Comparison of ENCODE assay signal across 8 cellular contexts in genomic region chr17:36641877-36642845, GRCh38. TPM values are rescaled to one million over a fixed set of nuclear protein-coding genes. Genes with fewer than 3 reads are reported as not detected.
DNase-seq lines count a peak whose midpoint lies in the region; ATAC-seq and TF ChIP-seq lines count a peak whose summit lies in the region.

No MANE protein-coding gene starts in this region.

- POLR2A ChIA-PET in activated CD4-positive, alpha-beta T cell treated with anti-CD3 and anti-CD28 coated beads for 36 hours (lab: Charles Lee), result no interaction called here

- H3K27ac ChIP-seq in ascending aorta (no peak overlapping the region), thoracic aorta (no peak overlapping the region)

- H3K9me3 ChIP-seq in ascending aorta (no peaks in the 10 kb centered on the region), thoracic aorta (no peaks in the 10 kb centered on the region)

- intact Hi-C loops in activated CD4-positive, alpha-beta T cell treated with anti-CD3 and anti-CD28 coated beads for 36 hours (cut with DNase I, micrococcal nuclease), result no loop called here
- intact Hi-C loops in ascending aorta (cut with DNase I), result no loop called here

- peak; percentile 65 for ATAC-seq in activated CD4-positive, alpha-beta T cell treated with anti-CD3 and anti-CD28 coated beads for 36 hours
- no peak for ATAC-seq in thoracic aorta (ENCODE audit: insufficient number of reproducible peaks, low FRiP score, low read depth)

- peak overlapping the region; percentile 62 for H3K4me3 Mint-ChIP-seq in activated CD4-positive, alpha-beta T cell treated with anti-CD3 and anti-CD28 coated beads for 36 hours

- peaks cover 11% of the 10 kb centered on the region for H3K4me1 Mint-ChIP-seq in activated CD4-positive, alpha-beta T cell treated with anti-CD3 and anti-CD28 coated beads for 36 hours

- H3K4me3 ChIP-seq in ascending aorta (peak overlapping the region; percentile 44 to 63), thoracic aorta (peak overlapping the region; percentile 67)

- no peaks in the 10 kb centered on the region for H3K36me3 Mint-ChIP-seq in activated CD4-positive, alpha-beta T cell treated with anti-CD3 and anti-CD28 coated beads for 36 hours (ENCODE audit: low read depth)

- TF ChIP-seq CTCF in ascending aorta (IDR thresholded peaks at IDR 0.05) (no peak), thoracic aorta (IDR thresholded peaks at IDR 0.05) (no peak)

- no peaks in the 10 kb centered on the region for H3K9me3 Mint-ChIP-seq in activated CD4-positive, alpha-beta T cell treated with anti-CD3 and anti-CD28 coated beads for 36 hours (ENCODE audit: low read depth)

- H3K4me1 ChIP-seq in ascending aorta, result peaks cover 6 to 7% of the 10 kb centered on the region in 2 donors
- H3K4me1 ChIP-seq in thoracic aorta (ENCODE audit: control insufficient read depth in 1 of 2, low read depth in 2 of 2), result peaks cover 12 to 18% of the 10 kb centered on the region in 2 donors

- CTCF ChIA-PET in activated CD4-positive, alpha-beta T cell treated with anti-CD3 and anti-CD28 coated beads for 36 hours (lab: Charles Lee), result interaction anchor here (0.6 to 0.7 kb wide), 3 partner anchors 10 to 406 kb away, joined by 3 read pairs; no protein-coding TSS in a partner anchor

- no peak overlapping the region for H3K27ac Mint-ChIP-seq in activated CD4-positive, alpha-beta T cell treated with anti-CD3 and anti-CD28 coated beads for 36 hours

- peak; percentile 46 for DNase-seq in activated CD4-positive, alpha-beta T cell treated with anti-CD3 and anti-CD28 coated beads for 36 hours
- DNase-seq in activated CD4-positive, alpha-beta T cell treated with anti-CD3 and anti-CD28 coated beads, Interleukin-2, amount 50 U/mL, for 1 hour, result no peak
- DNase-seq in ascending aorta (ENCODE audit: low spot score in 2 of 2) (no peak), left kidney (ENCODE audit: low read depth, low spot score) (peak; percentile 74), thoracic aorta (ENCODE audit: low spot score) (no peak), NCI-H1436 (lab: John Stamatoyannopoulos, UW) (no peak), globus pallidus (ENCODE audit: low spot score) (no peak)
- no peak for DNase-seq in activated effector memory CD4-positive, alpha-beta T cell treated with anti-CD3 and anti-CD28 coated beads, Interleukin-2, amount 50 U/mL, for 16 hours

- H3K27me3 Mint-ChIP-seq in activated CD4-positive, alpha-beta T cell treated with anti-CD3 and anti-CD28 coated beads for 36 hours, result peaks cover 59% of the 10 kb centered on the region

- H3K27me3 ChIP-seq in ascending aorta (peaks cover 10% of the 10 kb centered on the region), thoracic aorta (replicated peaks; ENCODE audit: insufficient read depth) (peaks cover 27% of the 10 kb centered on the region)

- H3K36me3 ChIP-seq in ascending aorta, result no peaks in the 10 kb centered on the region
- H3K36me3 ChIP-seq in thoracic aorta, result no peaks in the 10 kb centered on the region

RNA-seq across cellular contexts. Expression of gene MRM1, which starts 40.8 kb away (rescaled TPM):
- total RNA-seq in activated CD4-positive, alpha-beta T cell treated with anti-CD3 and anti-CD28 coated beads for 36 hours, result 10 to 100 TPM; 14.3 to 16.4 TPM
- not detected for total RNA-seq in ascending aorta
- 1 to 10 TPM; 3.8 to 3.9 TPM for total RNA-seq in thoracic aorta

RNA-seq across cellular contexts. Expression of gene DHRS11, which starts 50.5 kb away (rescaled TPM):
- 10 to 100 TPM in 1 of 2 experiments, 1 to 10 TPM in 1; 9.2 to 10.2 TPM for total RNA-seq in activated CD4-positive, alpha-beta T cell treated with anti-CD3 and anti-CD28 coated beads for 36 hours
- total RNA-seq in ascending aorta (11.8 TPM), thoracic aorta (10 to 100 TPM; 10.1 to 17.3 TPM)

Comparison
In these comparisons a context has a peak if more than half of its experiments do, and no peak if none do; other contexts are left out.
1. DNase-seq: peak in activated CD4-positive, alpha-beta T cell treated with anti-CD3 and anti-CD28 coated beads for 36 hours (single experiment) and left kidney (single experiment); none in activated CD4-positive, alpha-beta T cell treated with anti-CD3 and anti-CD28 coated beads, Interleukin-2, amount 50 U/mL, for 1 hour (single experiment), ascending aorta (0 of 2), thoracic aorta (single experiment), NCI-H1436 (single experiment), globus pallidus (single experiment) and activated effector memory CD4-positive, alpha-beta T cell treated with anti-CD3 and anti-CD28 coated beads, Interleukin-2, amount 50 U/mL, for 16 hours (single experiment).